Comparison of ENCODE assay signal across 21 cellular contexts in genomic region chr1:6258675-6259074, GRCh38. TPM values are rescaled to one million over a fixed set of nuclear protein-coding genes. Genes with fewer than 3 reads are reported as not detected.
A peak's percentile ranks its signal among the peaks of the same experiment; 100 is the strongest.
DNase-seq lines count a peak whose midpoint lies in the region; ATAC-seq and TF ChIP-seq lines count a peak whose summit lies in the region.
"Had no signal": no experiment of that assay in that cellular context is flagged by ENCODE, and none has a peak within 500 bp of the region (broad histone marks: within the 10 kb centered on the region; RNA-seq: fewer than 3 reads in every experiment).

No MANE protein-coding gene starts in this region.

- no peaks in the 10 kb centered on the region for H3K36me3 Mint-ChIP-seq in activated naive CD4-positive, alpha-beta T cell treated with anti-CD3 and anti-CD28 coated beads, Interleukin-2, amount 50 U/mL, for 24 hours
- H3K36me3 Mint-ChIP-seq in activated naive CD4-positive, alpha-beta T cell treated with anti-CD3 and anti-CD28 coated beads, Interleukin-2, amount 10 ng/mL, durations not matched to agents 7 days and 5 days, result no peaks in the 10 kb centered on the region
- H3K36me3 Mint-ChIP-seq in stimulated activated memory B cell treated with anti-CD40 and anti-IgM and Interleukin-4, amounts not matched to agents 10 μg/mL and 1 μg/mL and 100 μg/mL, for 72 hours, result no peaks in the 10 kb centered on the region
- H3K36me3 Mint-ChIP-seq: stimulated activated effector memory CD8-positive, alpha-beta T cell treated with anti-CD3 and anti-CD28 coated beads, Interleukin-12 subunit alpha, Interleukin-12 subunit beta, amount 100 ng/mL, for 72 hours had no signal

- no peak for TF ChIP-seq POLR2A in testis (IDR thresholded peaks at IDR 0.05)

- H3K27ac Mint-ChIP-seq in activated naive CD4-positive, alpha-beta T cell treated with anti-CD3 and anti-CD28 coated beads, Interleukin-2, amount 50 U/mL, for 24 hours, result no peak overlapping the region
- H3K27ac Mint-ChIP-seq in activated naive CD4-positive, alpha-beta T cell treated with anti-CD3 and anti-CD28 coated beads, Interleukin-2, amount 10 ng/mL, durations not matched to agents 7 days and 5 days, result no peak overlapping the region
- no peak overlapping the region for H3K27ac Mint-ChIP-seq in stimulated activated memory B cell treated with anti-CD40 and anti-IgM and Interleukin-4, amounts not matched to agents 10 μg/mL and 1 μg/mL and 100 μg/mL, for 72 hours
- H3K27ac Mint-ChIP-seq: GM23338; stimulated activated effector memory CD8-positive, alpha-beta T cell treated with anti-CD3 and anti-CD28 coated beads, Interleukin-12 subunit alpha, Interleukin-12 subunit beta, amount 100 ng/mL, for 72 hours had no signal

- H3K27me3 Mint-ChIP-seq in activated naive CD4-positive, alpha-beta T cell treated with anti-CD3 and anti-CD28 coated beads, Interleukin-2, amount 50 U/mL, for 24 hours, result peaks cover 4% of the 10 kb centered on the region
- H3K27me3 Mint-ChIP-seq in activated naive CD4-positive, alpha-beta T cell treated with anti-CD3 and anti-CD28 coated beads, Interleukin-2, amount 10 ng/mL, durations not matched to agents 7 days and 5 days, result peaks cover 77% of the 10 kb centered on the region
- peaks cover 36% of the 10 kb centered on the region for H3K27me3 Mint-ChIP-seq in stimulated activated memory B cell treated with anti-CD40 and anti-IgM and Interleukin-4, amounts not matched to agents 10 μg/mL and 1 μg/mL and 100 μg/mL, for 72 hours

- intact Hi-C loops in upper lobe of right lung (cut with DNase I) (no loop called here), testis (cut with DNase I; ENCODE audit: low total_unique reads) (no loop called here)

- H3K36me3 ChIP-seq in esophagus (ENCODE audit: control insufficient read depth in 2 of 2, insufficient read depth in 2 of 2, low read length in 1 of 2), result peaks cover 0 to 9% of the 10 kb centered on the region in 2 donors
- no peaks in the 10 kb centered on the region for H3K36me3 ChIP-seq in upper lobe of right lung
- H3K36me3 ChIP-seq in testis (ENCODE audit: low read depth, missing control alignments), result no peaks in the 10 kb centered on the region

- 51 to 54% methylated on average over 10 of the region's 10 CpGs for WGBS in esophagus, 2 donors
- 76 to 91% methylated on average over 3 to 10 of the region's 10 CpGs for WGBS in testis, 2 donors

- no peak for ATAC-seq in stimulated activated memory B cell treated with anti-CD40 and anti-IgM and Interleukin-4, amounts not matched to agents 10 μg/mL and 1 μg/mL and 100 μg/mL, for 72 hours
- ATAC-seq in upper lobe of right lung, result no peak
- ATAC-seq: GM23338; stimulated activated effector memory CD8-positive, alpha-beta T cell treated with anti-CD3 and anti-CD28 coated beads, Interleukin-12 subunit alpha, Interleukin-12 subunit beta, amount 100 ng/mL, for 72 hours had no signal

- peaks cover 0 to 9% of the 10 kb centered on the region in 2 donors for H3K4me1 ChIP-seq in esophagus (ENCODE audit: control insufficient read depth in 2 of 2, insufficient read depth in 2 of 2, low read length in 1 of 2)
- peaks cover 9% of the 10 kb centered on the region for H3K4me1 ChIP-seq in upper lobe of right lung
- H3K4me1 ChIP-seq in testis, result peaks cover 16% of the 10 kb centered on the region
- H3K4me1 ChIP-seq: Caco-2 had no signal

- H3K27ac ChIP-seq in esophagus (ENCODE audit: low read depth in 2 of 2, low read length in 1 of 2) (peak overlapping the region; percentile 11 to 47), upper lobe of right lung (no peak overlapping the region), testis (no peak overlapping the region)
- H3K27ac ChIP-seq: parathyroid adenoma, upper lobe of left lung had no signal

- no peak for TF ChIP-seq CTCF in upper lobe of right lung (IDR thresholded peaks at IDR 0.05)
- TF ChIP-seq CTCF in testis (IDR thresholded peaks at IDR 0.05), result no peak

- H3K4me3 Mint-ChIP-seq in activated naive CD4-positive, alpha-beta T cell treated with anti-CD3 and anti-CD28 coated beads, Interleukin-2, amount 50 U/mL, for 24 hours, result peak overlapping the region; percentile 57
- H3K4me3 Mint-ChIP-seq in activated naive CD4-positive, alpha-beta T cell treated with anti-CD3 and anti-CD28 coated beads, Interleukin-2, amount 10 ng/mL, durations not matched to agents 7 days and 5 days, result no peak overlapping the region
- peak overlapping the region; percentile 50 for H3K4me3 Mint-ChIP-seq in stimulated activated memory B cell treated with anti-CD40 and anti-IgM and Interleukin-4, amounts not matched to agents 10 μg/mL and 1 μg/mL and 100 μg/mL, for 72 hours

- H3K4me3 ChIP-seq in esophagus (ENCODE audit: low read depth in 1 of 2, low read length in 2 of 2) (no peak overlapping the region), upper lobe of right lung (no peak overlapping the region), testis (no peak overlapping the region)
- H3K4me3 ChIP-seq: GM23338, skin epidermis, upper lobe of left lung had no signal

- no peaks in the 10 kb centered on the region for H3K9me3 Mint-ChIP-seq in activated naive CD4-positive, alpha-beta T cell treated with anti-CD3 and anti-CD28 coated beads, Interleukin-2, amount 50 U/mL, for 24 hours
- H3K9me3 Mint-ChIP-seq in activated naive CD4-positive, alpha-beta T cell treated with anti-CD3 and anti-CD28 coated beads, Interleukin-2, amount 10 ng/mL, durations not matched to agents 7 days and 5 days, result no peaks in the 10 kb centered on the region
- H3K9me3 Mint-ChIP-seq in stimulated activated memory B cell treated with anti-CD40 and anti-IgM and Interleukin-4, amounts not matched to agents 10 μg/mL and 1 μg/mL and 100 μg/mL, for 72 hours, result no peaks in the 10 kb centered on the region
- H3K9me3 Mint-ChIP-seq: GM23338; stimulated activated effector memory CD8-positive, alpha-beta T cell treated with anti-CD3 and anti-CD28 coated beads, Interleukin-12 subunit alpha, Interleukin-12 subunit beta, amount 100 ng/mL, for 72 hours had no signal

- CTCF ChIA-PET in activated naive CD4-positive, alpha-beta T cell treated with anti-CD3 and anti-CD28 coated beads, Interleukin-2, amount 10 ng/mL, durations not matched to agents 7 days and 5 days (lab: Charles Lee), result interaction anchor here (0.6 to 1.7 kb wide), 4 partner anchors 11 to 265 kb away, joined by 3 to 5 read pairs (median 4); no protein-coding TSS in a partner anchor

- no peaks in the 10 kb centered on the region for H3K9me3 ChIP-seq in esophagus (ENCODE audit: control insufficient read depth in 2 of 2, insufficient read depth in 1 of 2, low read depth in 1 of 2, low read length in 1 of 2)
- no peaks in the 10 kb centered on the region for H3K9me3 ChIP-seq in upper lobe of right lung
- no peaks in the 10 kb centered on the region for H3K9me3 ChIP-seq in testis
- H3K9me3 ChIP-seq: Caco-2, upper lobe of left lung had no signal

- no peak for DNase-seq in activated naive CD4-positive, alpha-beta T cell treated with anti-CD3 and anti-CD28 coated beads, Interleukin-2, amount 10 ng/mL, durations not matched to agents 7 days and 5 days
- DNase-seq in upper lobe of right lung, result no peak
- no peak for DNase-seq in testis
- DNase-seq: activated CD4-positive, alpha-beta T cell treated with anti-CD3 and anti-CD28 coated beads for 4 hours; activated CD8-positive, alpha-beta memory T cell treated with anti-CD3 and anti-CD28 coated beads, Interleukin-2, amount 50 U/mL, for 48 hours; activated naive CD4-positive, alpha-beta T cell treated with anti-CD3 and anti-CD28 coated beads, Interleukin-2, amount 50 U/mL, for 16 hours; Caco-2; hypothalamus; NCI-H146; NCI-H226; SIG-M5; T-helper 9 cell; upper lobe of left lung had no signal

- no peaks in the 10 kb centered on the region for H3K27me3 ChIP-seq in esophagus (ENCODE audit: control insufficient read depth in 1 of 2, insufficient read depth in 2 of 2, low read length in 2 of 2)
- H3K27me3 ChIP-seq in upper lobe of right lung, result peaks cover 4% of the 10 kb centered on the region
- no peaks in the 10 kb centered on the region for H3K27me3 ChIP-seq in testis

- H3K4me1 Mint-ChIP-seq in activated naive CD4-positive, alpha-beta T cell treated with anti-CD3 and anti-CD28 coated beads, Interleukin-2, amount 50 U/mL, for 24 hours, result peaks cover 4% of the 10 kb centered on the region
- peaks cover 11% of the 10 kb centered on the region for H3K4me1 Mint-ChIP-seq in activated naive CD4-positive, alpha-beta T cell treated with anti-CD3 and anti-CD28 coated beads, Interleukin-2, amount 10 ng/mL, durations not matched to agents 7 days and 5 days
- peaks cover 21% of the 10 kb centered on the region for H3K4me1 Mint-ChIP-seq in stimulated activated memory B cell treated with anti-CD40 and anti-IgM and Interleukin-4, amounts not matched to agents 10 μg/mL and 1 μg/mL and 100 μg/mL, for 72 hours

RNA-seq across cellular contexts. Expression of gene GPR153, which starts 2.2 kb away (rescaled TPM):
- polyA plus RNA-seq in esophagus (1 to 10 TPM; 2.7 to 3.9 TPM), testis (ENCODE audit: insufficient read depth, low read depth, low replicate concordance) (5.8 TPM)
- total RNA-seq in upper lobe of right lung (16.9 TPM), testis (1 to 10 TPM; 5.7 to 6.3 TPM)

RNA-seq across cellular contexts. Expression of gene HES3, which starts 14.7 kb away (rescaled TPM):
- not detected for polyA plus RNA-seq in esophagus
- total RNA-seq in upper lobe of right lung, result not detected
- not detected for total RNA-seq in testis
- polyA plus RNA-seq in testis (ENCODE audit: insufficient read depth, low read depth, low replicate concordance), result not detected
- total RNA-seq: Caco-2, mucosa of gallbladder, upper lobe of left lung had no signal

RNA-seq across cellular contexts. Expression of gene ICMT, which starts 22.9 kb away (rescaled TPM):
- 10 to 100 TPM; 16.3 to 27.1 TPM for polyA plus RNA-seq in esophagus
- total RNA-seq in upper lobe of right lung, result 56.9 TPM
- total RNA-seq in testis, result 10 to 100 TPM; 33.0 to 36.5 TPM
- 26.7 TPM for polyA plus RNA-seq in testis (ENCODE audit: insufficient read depth, low read depth, low replicate concordance)

RNA-seq across cellular contexts. Expression of gene RNF207, which starts 52.8 kb away (rescaled TPM):
- polyA plus RNA-seq in esophagus (10 to 100 TPM; 17.0 to 68.0 TPM), testis (ENCODE audit: insufficient read depth, low read depth, low replicate concordance) (4.8 TPM)
- total RNA-seq in upper lobe of right lung (12.7 TPM), testis (10 to 100 TPM; 13.2 to 20.1 TPM)

RNA-seq across cellular contexts. Expression of gene RPL22, which starts 59.3 kb away (rescaled TPM):
- polyA plus RNA-seq in esophagus (100 to 1,000 TPM; 360 to 588 TPM), testis (ENCODE audit: insufficient read depth, low read depth, low replicate concordance) (319 TPM)
- total RNA-seq in upper lobe of right lung (308 TPM), testis (10 to 100 TPM; 95.1 to 99.9 TPM)

Comparison
In these comparisons a context has a peak if more than half of its experiments do, and no peak if none do; other contexts are left out.
1. H3K27ac ChIP-seq: peak in esophagus (2 of 2); none in upper lobe of right lung (single experiment) and testis (0 of 2).